Comparison of ENCODE assay signal across 13 cellular contexts in the genomic region with DNA sequence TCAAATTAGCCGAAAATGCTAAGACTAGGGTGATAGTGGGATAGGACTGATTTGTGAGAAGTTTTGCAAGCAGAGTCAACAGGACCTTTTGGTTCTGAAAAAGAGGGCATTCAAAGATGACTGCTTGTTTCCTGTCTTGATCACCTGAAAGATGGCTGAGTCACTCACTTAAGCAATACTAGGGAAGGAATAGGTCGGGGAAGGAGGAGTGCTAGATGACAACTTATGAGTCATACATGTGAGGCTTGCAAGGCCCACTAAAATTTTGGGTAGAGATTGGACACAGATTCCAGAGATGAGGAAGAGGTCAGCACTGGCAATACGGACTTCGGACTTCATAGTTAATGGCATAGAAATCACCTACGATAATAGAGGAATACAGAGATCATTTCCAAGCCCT.
DNase-seq lines count a peak whose midpoint lies in the region; TF ChIP-seq lines count a peak whose summit lies in the region.
"Had no signal": no experiment of that assay in that cellular context is flagged by ENCODE, and none has a peak within 500 bp of the region (broad histone marks: within the 10 kb centered on the region; RNA-seq: fewer than 3 reads in every experiment).

No MANE protein-coding gene starts in this region.

- H3K4me3 Mint-ChIP-seq in Calu3 (ENCODE audit: low read depth, unreplicated experiment) (no peak overlapping the region), type B pancreatic cell (no peak overlapping the region)

- no peak for TF ChIP-seq CTCF in Calu3 (IDR thresholded peaks at IDR 0.05; ENCODE audit: unreplicated experiment)
- no peak for TF ChIP-seq CTCF in astrocyte of the spinal cord (IDR thresholded peaks at IDR 0.05; ENCODE audit: low read depth, low read length)
- TF ChIP-seq CTCF in kidney epithelial cell (IDR thresholded peaks at IDR 0.05; ENCODE audit: insufficient read depth, low read length, poor library complexity, severe bottlenecking): no peak
- TF ChIP-seq CTCF in type B pancreatic cell (conservative IDR thresholded peaks at IDR 0.05): no peak

- H3K27me3 Mint-ChIP-seq in Calu3 (ENCODE audit: unreplicated experiment): no peaks in the 10 kb centered on the region
- no peaks in the 10 kb centered on the region for H3K27me3 Mint-ChIP-seq in type B pancreatic cell

- intact Hi-C loops in Calu3 (cut with micrococcal nuclease; ENCODE audit: unreplicated experiment): no loop called here

- CTCF ChIA-PET in Calu3 (lab: Charles Lee): no interaction called here

- H3K4me3 ChIP-seq in astrocyte of the spinal cord (ENCODE audit: low read depth, low read length) (no peak overlapping the region), kidney epithelial cell (ENCODE audit: low read depth, low read length) (no peak overlapping the region), MG63 (no peak overlapping the region)
- H3K4me3 ChIP-seq: esophagus muscularis mucosa, SK-N-MC had no signal

- H3K27ac Mint-ChIP-seq in Calu3 (ENCODE audit: unreplicated experiment) (no peak overlapping the region), type B pancreatic cell (no peak overlapping the region)

- TF ChIP-seq EP300 in Ishikawa (IDR thresholded peaks at IDR 0.05; ENCODE audit: borderline replicate concordance): no peak

- no TSS peak for BruUV-seq in Calu3 (replicated peaks; lab: Mats Ljungman, UMichigan)

- H3K4me1 Mint-ChIP-seq in Calu3 (ENCODE audit: low read depth, unreplicated experiment): no peaks in the 10 kb centered on the region
- H3K4me1 Mint-ChIP-seq in type B pancreatic cell (ENCODE audit: unreplicated experiment): no peaks in the 10 kb centered on the region

- no peak; the same call in 1 of the 2 replicates for TF ChIP-seq RAD21 in Ishikawa (IDR thresholded peaks at IDR 0.05; ENCODE audit: low read depth)

- H3K36me3 ChIP-seq in kidney epithelial cell (ENCODE audit: control insufficient read depth, insufficient read depth, low read length) (no peaks in the 10 kb centered on the region), MG63 (no peaks in the 10 kb centered on the region)
- H3K36me3 ChIP-seq: esophagus muscularis mucosa had no signal

- H3K36me3 Mint-ChIP-seq in Calu3 (ENCODE audit: insufficient read depth, unreplicated experiment) (peaks cover 9% of the 10 kb centered on the region), type B pancreatic cell (peaks cover 12% of the 10 kb centered on the region)

- H3K27me3 ChIP-seq in kidney epithelial cell (ENCODE audit: control insufficient read depth, insufficient read depth, low read length) (no peaks in the 10 kb centered on the region), MG63 (no peaks in the 10 kb centered on the region)
- H3K27me3 ChIP-seq: esophagus muscularis mucosa had no signal

- H3K9me3 Mint-ChIP-seq in Calu3 (ENCODE audit: low read depth, unreplicated experiment) (peaks cover 4% of the 10 kb centered on the region), type B pancreatic cell (peaks cover 9% of the 10 kb centered on the region)

- H3K9me3 ChIP-seq in MG63: no peaks in the 10 kb centered on the region

- DNase-seq in Calu3 (peak; percentile 48), astrocyte of the spinal cord (ENCODE audit: low read depth, low spot score) (peak; percentile 9), kidney epithelial cell (ENCODE audit: low read depth) (peak; percentile 78), NCI-H1694 treated with DMSO at 0.1 percent for 48 hours (lab: John Stamatoyannopoulos, UW) (no peak), MG63 (no peak), type B pancreatic cell (ENCODE audit: extremely low spot score, unreplicated experiment) (no peak), pons (ENCODE audit: low spot score) (no peak)
- DNase-seq: activated CD4-positive, CD25-positive, alpha-beta regulatory T cell treated with anti-CD3 and anti-CD28 coated beads, Interleukin-2, amount 50 U/mL, for 72 hours; NCI-H1092 treated with DMSO at 0.1 percent for 48 hours; NCI-H510A treated with DMSO at 0.1 percent for 48 hours had no signal

- in situ Hi-C loops in astrocyte of the spinal cord (cut with HindIII; ENCODE audit: low sequenced_read_pairs): no loop called here

TF ChIP-seq in Ishikawa, 13 proteins besides CTCF, POLR2A, EP300 and RAD21:
- TF ChIP-seq TEAD4 (IDR thresholded peaks at IDR 0.05): no peak
- TF ChIP-seq CEBPB (IDR thresholded peaks at IDR 0.05): peak; percentile 75

Comparison
In these comparisons a context has a peak if more than half of its experiments do, and no peak if none do; other contexts are left out.
1. DNase-seq: peak in Calu3 (single experiment), astrocyte of the spinal cord (single experiment) and kidney epithelial cell (single experiment); none in NCI-H1694 treated with DMSO at 0.1 percent for 48 hours (single experiment), MG63 (single experiment), type B pancreatic cell (single experiment) and pons (single experiment).